In the genomic region with DNA sequence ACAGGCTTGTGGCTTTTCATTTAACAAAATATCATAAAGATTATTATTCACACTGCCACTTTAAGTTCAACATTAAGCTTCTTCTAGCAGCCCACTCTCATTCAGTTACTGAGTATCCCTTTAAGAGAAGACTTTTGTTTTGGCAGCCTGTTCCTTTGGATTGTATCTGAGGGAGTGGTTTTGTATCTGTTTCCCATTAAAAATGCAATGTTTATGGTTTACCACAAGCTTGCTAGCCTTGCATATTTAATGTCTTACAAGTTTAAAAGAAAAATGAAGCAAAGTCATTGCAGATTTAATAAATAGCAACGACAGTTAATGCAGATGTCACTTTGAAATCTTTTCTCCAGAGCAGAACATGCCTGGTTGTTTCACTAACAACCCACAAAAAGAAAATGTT, we compare ENCODE assay signal across 8 cellular contexts. TPM values are rescaled to one million over a fixed set of nuclear protein-coding genes. Genes with fewer than 3 reads are reported as not detected.
DNase-seq lines count a peak whose midpoint lies in the region; ATAC-seq lines count a peak whose summit lies in the region.

No MANE protein-coding gene starts in this region.

- peaks cover 13% of the 10 kb centered on the region for H3K4me1 ChIP-seq in neuron (ENCODE audit: insufficient read depth, low read length)

- H3K9me3 ChIP-seq in MG63, result no peaks in the 10 kb centered on the region
- H3K9me3 ChIP-seq in neuron (ENCODE audit: low read length), result no peaks in the 10 kb centered on the region

- H3K36me3 ChIP-seq in MG63, result peaks cover 10% of the 10 kb centered on the region
- H3K36me3 ChIP-seq in neuron (ENCODE audit: insufficient read depth, low read length), result no peaks in the 10 kb centered on the region

- peak overlapping the region; percentile 69 for H2AFZ ChIP-seq in neuron (ENCODE audit: low read depth, low read length)

- no peaks in the 10 kb centered on the region for H3K27me3 ChIP-seq in MG63
- H3K27me3 ChIP-seq in neuron (ENCODE audit: insufficient read depth, low read length), result no peaks in the 10 kb centered on the region

- no peak for ATAC-seq in GM21423 (IDR thresholded peaks at IDR 0.05; ENCODE audit: unreplicated experiment)

- in situ Hi-C loops in ACHN (cut with HindIII; ENCODE audit: low pct_ligation_motif_present, low pct_unique_long_range_greater_than_20kb, low sequenced_read_pairs), result no loop called here

- DNase-seq in ACHN (peak; percentile 45), MG63 (no peak), fibroblast of gingiva (ENCODE audit: low read depth) (peak; percentile 92), cerebellar cortex (ENCODE audit: low spot score) (no peak), NCI-H2171 treated with DMSO at 0.1 percent for 48 hours (lab: John Stamatoyannopoulos, UW) (no peak)
- no peak for DNase-seq in activated naive CD4-positive, alpha-beta T cell treated with anti-CD3 and anti-CD28 coated beads, Interleukin-2, amount 50 U/mL, for 16 hours

- H3K4me3 ChIP-seq in MG63 (peak overlapping the region; percentile 47), neuron (ENCODE audit: low read length) (peak overlapping the region; percentile 4)

RNA-seq across cellular contexts. Expression of gene DCN, which starts 2.0 kb away (rescaled TPM):
- total RNA-seq in MG63 (2014; rRNA removed; shearing (Covaris generic); ENCODE audit: low replicate concordance), result 129 and 159 TPM in 2 replicates

Comparison
In these comparisons a context has a peak if more than half of its experiments do, and no peak if none do; other contexts are left out.
1. DNase-seq: peak in ACHN (single experiment) and fibroblast of gingiva (single experiment); none in MG63 (single experiment), activated naive CD4-positive, alpha-beta T cell treated with anti-CD3 and anti-CD28 coated beads, Interleukin-2, amount 50 U/mL, for 16 hours (single experiment), cerebellar cortex (single experiment) and NCI-H2171 treated with DMSO at 0.1 percent for 48 hours (single experiment).